Comparison of ENCODE assay signal across 8 cellular contexts in genomic region chr19:13151605-13152355, GRCh38. TPM values are rescaled to one million over a fixed set of nuclear protein-coding genes. Genes with fewer than 3 reads are reported as not detected.
A peak's percentile ranks its signal among the peaks of the same experiment; 100 is the strongest.
DNase-seq lines count a peak whose midpoint lies in the region; ATAC-seq, FAIRE-seq and TF ChIP-seq lines count a peak whose summit lies in the region.

No MANE protein-coding gene starts in this region.

- peak; percentile 97 for TF ChIP-seq POLR2A in HepG2 (IDR thresholded peaks at IDR 0.05; ENCODE audit: insufficient read depth in 1 of 2, low read depth in 2 of 2, low read length in 2 of 2)

- no peaks in the 10 kb centered on the region for H3K9me3 ChIP-seq in HepG2 (ENCODE audit: low read length)

- H3K4me2 ChIP-seq in HepG2 (ENCODE audit: low read depth, low read length) = peak overlapping the region; percentile 96

- BruUV-seq in HepG2 (replicated peaks; lab: Mats Ljungman, UMichigan) = no TSS peak

- no peak for TF ChIP-seq EP300 in HepG2 (IDR thresholded peaks at IDR 0.05; ENCODE audit: low read depth in 2 of 2, low read length in 2 of 2)
- no peak for TF ChIP-seq EP300 in HepG2 (CRISPR knock-in tag; IDR thresholded peaks at IDR 0.05; ENCODE audit: borderline replicate concordance)

- H2AFZ ChIP-seq in HepG2 (ENCODE audit: low read length) = no peak overlapping the region

- peaks cover 49% of the 10 kb centered on the region for H3K79me2 ChIP-seq in HepG2 (ENCODE audit: insufficient read depth, low read length)

- peak overlapping the region; percentile 92 to 97 (median 96) for H3K4me3 ChIP-seq in HepG2 (replicated peaks in 1 of 3; ENCODE audit: insufficient read depth in 1 of 3, low read depth in 2 of 3, low read length in 3 of 3)

- intact Hi-C loops in HepG2 (cut with micrococcal nuclease; ENCODE audit: unreplicated experiment) = loop anchor here (1.0 to 5.0 kb wide), 5 partner anchors 11 to 696 kb away; partner anchors contain the start of genes NACC1 and TRMT1

- ATAC-seq in HG03571 (IDR thresholded peaks at IDR 0.05; ENCODE audit: unreplicated experiment) = peak; percentile 30
- peak; percentile 52 for ATAC-seq in HepG2

- in situ Hi-C loops in HepG2 (cut with HindIII; ENCODE audit: extremely low pct_ligation_motif_present, low pct_unique_long_range_greater_than_20kb) = loop anchor here (5.0 kb wide), 2 partner anchors 34 to 41 kb away; partner anchors contain the start of genes NACC1 and TRMT1

- H3K9ac ChIP-seq in HepG2 (ENCODE audit: insufficient read depth, low read depth, low read length) = peak overlapping the region; percentile 98

- CTCF ChIA-PET in HepG2 (lab: Yijun Ruan, JAX; ENCODE audit: low intra/inter-chr PET ratio, low total read pairs) = no interaction called here

- 0% methylated on average over 3 of the region's 71 CpGs for WGBS in HepG2 (ENCODE audit: low lambda C conversion rate)

- peaks cover 3% of the 10 kb centered on the region; the same call in 1 of the 2 replicates for H4K20me1 ChIP-seq in HepG2 (ENCODE audit: insufficient read depth, low read length)

- peak overlapping the region; percentile 95 for H3K27ac ChIP-seq in HepG2 (ENCODE audit: extremely low read length, insufficient read depth, low read length)

- no peak for FAIRE-seq in HepG2 (lab: Jason Lieb, UNC)

- DNase-seq in Ammon's horn (ENCODE audit: low spot score) (peak; percentile 97), GM19240 (ENCODE audit: insufficient read length, low spot score) (peak; percentile 67), NCI-H774 (lab: John Stamatoyannopoulos, UW) (peak; percentile 94), dedifferentiated amniotic fluid mesenchymal stem cell (ENCODE audit: extremely low spot score) (peak; percentile 94), HepG2 (ENCODE audit: low spot score) (peak; percentile 92)
- peak; percentile 91 for DNase-seq in activated CD4-positive, alpha-beta T cell treated with anti-CD3 and anti-CD28 coated beads, Interleukin-2, amount 50 U/mL, for 4 hours
- DNase-seq in stimulated activated CD4-positive, alpha-beta T cell treated with anti-CD3 and anti-CD28 coated beads, Interleukin-2, amount 100 ng/mL, for 4 hours (ENCODE audit: low read depth) = peak; percentile 92

- POLR2A ChIA-PET in HepG2 (lab: Yijun Ruan, JAX) = interaction anchor here (1.0 to 2.2 kb wide), 12 partner anchors 14 to 580 kb away, joined by 3 to 108 read pairs (median 5); partner anchors contain the start of gene NACC1

- H3K27me3 ChIP-seq in HepG2 (ENCODE audit: control insufficient read depth in 1 of 2, insufficient read depth in 2 of 2, low read length in 2 of 2) = no peaks in the 10 kb centered on the region; a peak in 1 of 5 replicates

- H3K4me1 ChIP-seq in HepG2 (ENCODE audit: insufficient read depth, low read length) = peaks cover 41% of the 10 kb centered on the region

- TF ChIP-seq CTCF in HepG2 (CRISPR knock-in tag; IDR thresholded peaks at IDR 0.05) = peak; percentile 59

- no peaks in the 10 kb centered on the region for H3K36me3 ChIP-seq in HepG2 (replicated peaks in 1 of 2; ENCODE audit: control insufficient read depth in 1 of 2, insufficient read depth in 2 of 2, low read length in 2 of 2)

- peak; percentile 60 for TF ChIP-seq RAD21 in HepG2 (CRISPR knock-in tag; IDR thresholded peaks at IDR 0.05)

RNA-seq across cellular contexts. Expression of gene IER2, which starts 1.6 kb away (rescaled TPM):
- total RNA-seq in HepG2 (2016; rRNA removed; fragmentation: Illumina TruSeq; extraction: Trizol) = 10.0 and 14.3 TPM in 2 replicates
- 5.0 and 5.9 TPM in 2 replicates for total RNA-seq in HepG2 (2016; cell fraction: cytosol; rRNA removed; fragmentation: Illumina TruSeq; extraction: Trizol; ENCODE audit: low read depth)
- total RNA-seq in HepG2 (2016; cell fraction: insoluble cytoplasmic fraction; rRNA removed; fragmentation: Illumina TruSeq; extraction: Trizol) = 8.1 and 16.1 TPM in 2 replicates
- total RNA-seq in HepG2 (2016; cell fraction: membrane; rRNA removed; fragmentation: Illumina TruSeq; extraction: Trizol) = 10.0 and 11.1 TPM in 2 replicates
- total RNA-seq in HepG2 (2016; cell fraction: nucleus; rRNA removed; fragmentation: Illumina TruSeq; extraction: Trizol) = 12.6 and 13.6 TPM in 2 replicates
- 10.1 and 12.9 TPM in 2 replicates for polyA plus RNA-seq in HepG2 (2011; rRNA removed)
- polyA plus RNA-seq in HepG2 (2011; cell fraction: cytosol; rRNA removed) = 14.4 and 15.3 TPM in 2 replicates
- 84.6 and 97.2 TPM in 2 replicates for polyA plus RNA-seq in HepG2 (2011; cell fraction: nucleus; rRNA removed)
- 20.1 and 25.8 TPM in 2 replicates for polyA plus RNA-seq in HepG2 (2012)
- 5.5 and 5.8 TPM in 2 replicates for polyA plus RNA-seq in HepG2 (2016; cell fraction: cytosol; fragmentation: Illumina TruSeq; extraction: Trizol; ENCODE audit: low read depth)
- polyA plus RNA-seq in HepG2 (2016; cell fraction: insoluble cytoplasmic fraction; fragmentation: Illumina TruSeq; extraction: Trizol; ENCODE audit: low read depth) = 17.5 and 22.6 TPM in 2 replicates
- 9.7 and 9.8 TPM in 2 replicates for polyA plus RNA-seq in HepG2 (2016; cell fraction: membrane; fragmentation: Illumina TruSeq; extraction: Trizol; ENCODE audit: low read depth)
- 39.1 and 40.8 TPM in 2 replicates for polyA plus RNA-seq in HepG2 (2016; cell fraction: nucleus; fragmentation: Illumina TruSeq; extraction: Trizol; ENCODE audit: insufficient read depth, low read depth)
- polyA minus RNA-seq in HepG2 (2011; rRNA and poly(A)+ RNA removed; ENCODE audit: low replicate concordance) = 8.1 and 9.7 TPM in 2 replicates
- 7.0 and 7.3 TPM in 2 replicates for polyA minus RNA-seq in HepG2 (2011; cell fraction: cytosol; rRNA and poly(A)+ RNA removed)
- 9.7 and 9.9 TPM in 2 replicates for polyA minus RNA-seq in HepG2 (2011; cell fraction: nucleus; rRNA and poly(A)+ RNA removed)

RNA-seq across cellular contexts. Expression of gene STX10, which starts 1.6 kb away (rescaled TPM):
- 36.8 and 47.9 TPM in 2 replicates for total RNA-seq in HepG2 (2016; rRNA removed; fragmentation: Illumina TruSeq; extraction: Trizol)
- 56.0 and 67.5 TPM in 2 replicates for total RNA-seq in HepG2 (2016; cell fraction: cytosol; rRNA removed; fragmentation: Illumina TruSeq; extraction: Trizol; ENCODE audit: low read depth)
- total RNA-seq in HepG2 (2016; cell fraction: insoluble cytoplasmic fraction; rRNA removed; fragmentation: Illumina TruSeq; extraction: Trizol) = 33.4 and 50.3 TPM in 2 replicates
- total RNA-seq in HepG2 (2016; cell fraction: membrane; rRNA removed; fragmentation: Illumina TruSeq; extraction: Trizol) = 78.5 and 90.1 TPM in 2 replicates
- total RNA-seq in HepG2 (2016; cell fraction: nucleus; rRNA removed; fragmentation: Illumina TruSeq; extraction: Trizol) = 27.2 and 35.2 TPM in 2 replicates
- 66.4 and 85.5 TPM in 2 replicates for polyA plus RNA-seq in HepG2 (2011; rRNA removed)
- 58.0 and 78.9 TPM in 2 replicates for polyA plus RNA-seq in HepG2 (2011; cell fraction: cytosol; rRNA removed)
- polyA plus RNA-seq in HepG2 (2011; cell fraction: nucleus; rRNA removed) = 198 and 219 TPM in 2 replicates
- polyA plus RNA-seq in HepG2 (2012) = 28.8 and 43.3 TPM in 2 replicates
- 79.7 and 89.7 TPM in 2 replicates for polyA plus RNA-seq in HepG2 (2016; cell fraction: cytosol; fragmentation: Illumina TruSeq; extraction: Trizol; ENCODE audit: low read depth)
- polyA plus RNA-seq in HepG2 (2016; cell fraction: insoluble cytoplasmic fraction; fragmentation: Illumina TruSeq; extraction: Trizol; ENCODE audit: low read depth) = 39.4 and 44.9 TPM in 2 replicates
- polyA plus RNA-seq in HepG2 (2016; cell fraction: membrane; fragmentation: Illumina TruSeq; extraction: Trizol; ENCODE audit: low read depth) = 85.7 and 88.6 TPM in 2 replicates
- 76.5 and 85.3 TPM in 2 replicates for polyA plus RNA-seq in HepG2 (2016; cell fraction: nucleus; fragmentation: Illumina TruSeq; extraction: Trizol; ENCODE audit: insufficient read depth, low read depth)
- polyA minus RNA-seq in HepG2 (2011; rRNA and poly(A)+ RNA removed; ENCODE audit: low replicate concordance) = 37.6 and 153 TPM in 2 replicates
- polyA minus RNA-seq in HepG2 (2011; cell fraction: cytosol; rRNA and poly(A)+ RNA removed) = 11.9 and 14.2 TPM in 2 replicates
- 10.3 and 12.1 TPM in 2 replicates for polyA minus RNA-seq in HepG2 (2011; cell fraction: nucleus; rRNA and poly(A)+ RNA removed)

RNA-seq across cellular contexts. Expression of gene NACC1, which starts 33.7 kb away (rescaled TPM):
- 31.8 and 46.7 TPM in 2 replicates for total RNA-seq in HepG2 (2016; rRNA removed; fragmentation: Illumina TruSeq; extraction: Trizol)
- 6.8 and 8.2 TPM in 2 replicates for total RNA-seq in HepG2 (2016; cell fraction: cytosol; rRNA removed; fragmentation: Illumina TruSeq; extraction: Trizol; ENCODE audit: low read depth)
- 29.7 and 42.3 TPM in 2 replicates for total RNA-seq in HepG2 (2016; cell fraction: insoluble cytoplasmic fraction; rRNA removed; fragmentation: Illumina TruSeq; extraction: Trizol)
- 37.1 and 38.6 TPM in 2 replicates for total RNA-seq in HepG2 (2016; cell fraction: membrane; rRNA removed; fragmentation: Illumina TruSeq; extraction: Trizol)
- total RNA-seq in HepG2 (2016; cell fraction: nucleus; rRNA removed; fragmentation: Illumina TruSeq; extraction: Trizol) = 21.0 and 21.3 TPM in 2 replicates
- polyA plus RNA-seq in HepG2 (2011; rRNA removed) = 42.3 and 55.2 TPM in 2 replicates
- 33.3 and 62.6 TPM in 2 replicates for polyA plus RNA-seq in HepG2 (2011; cell fraction: cytosol; rRNA removed)
- polyA plus RNA-seq in HepG2 (2011; cell fraction: nucleus; rRNA removed) = 93.5 and 114 TPM in 2 replicates
- 13.2 and 18.2 TPM in 2 replicates for polyA plus RNA-seq in HepG2 (2012)
- polyA plus RNA-seq in HepG2 (2016; cell fraction: cytosol; fragmentation: Illumina TruSeq; extraction: Trizol; ENCODE audit: low read depth) = 6.3 and 6.7 TPM in 2 replicates
- polyA plus RNA-seq in HepG2 (2016; cell fraction: insoluble cytoplasmic fraction; fragmentation: Illumina TruSeq; extraction: Trizol; ENCODE audit: low read depth) = 35.6 and 46.3 TPM in 2 replicates
- polyA plus RNA-seq in HepG2 (2016; cell fraction: membrane; fragmentation: Illumina TruSeq; extraction: Trizol; ENCODE audit: low read depth) = 28.2 and 28.5 TPM in 2 replicates
- polyA plus RNA-seq in HepG2 (2016; cell fraction: nucleus; fragmentation: Illumina TruSeq; extraction: Trizol; ENCODE audit: insufficient read depth, low read depth) = 37.4 and 39.4 TPM in 2 replicates
- 91.1 and 200 TPM in 2 replicates for polyA minus RNA-seq in HepG2 (2011; rRNA and poly(A)+ RNA removed; ENCODE audit: low replicate concordance)
- 45.0 and 58.7 TPM in 2 replicates for polyA minus RNA-seq in HepG2 (2011; cell fraction: cytosol; rRNA and poly(A)+ RNA removed)
- 12.7 and 13.6 TPM in 2 replicates for polyA minus RNA-seq in HepG2 (2011; cell fraction: nucleus; rRNA and poly(A)+ RNA removed)

RNA-seq across cellular contexts. Expression of gene TRMT1, which starts 35.2 kb away (rescaled TPM):
- total RNA-seq in HepG2 (2016; rRNA removed; fragmentation: Illumina TruSeq; extraction: Trizol) = 27.9 and 44.1 TPM in 2 replicates
- total RNA-seq in HepG2 (2016; cell fraction: cytosol; rRNA removed; fragmentation: Illumina TruSeq; extraction: Trizol; ENCODE audit: low read depth) = 9.6 and 11.8 TPM in 2 replicates
- 23.9 and 45.4 TPM in 2 replicates for total RNA-seq in HepG2 (2016; cell fraction: insoluble cytoplasmic fraction; rRNA removed; fragmentation: Illumina TruSeq; extraction: Trizol)
- total RNA-seq in HepG2 (2016; cell fraction: membrane; rRNA removed; fragmentation: Illumina TruSeq; extraction: Trizol) = 14.3 and 15.5 TPM in 2 replicates
- 55.3 and 60.2 TPM in 2 replicates for total RNA-seq in HepG2 (2016; cell fraction: nucleus; rRNA removed; fragmentation: Illumina TruSeq; extraction: Trizol)
- polyA plus RNA-seq in HepG2 (2011; rRNA removed) = 35.5 and 42.9 TPM in 2 replicates
- 16.0 and 24.0 TPM in 2 replicates for polyA plus RNA-seq in HepG2 (2011; cell fraction: cytosol; rRNA removed)
- polyA plus RNA-seq in HepG2 (2011; cell fraction: nucleus; rRNA removed) = 421 and 529 TPM in 2 replicates
- 22.9 and 29.0 TPM in 2 replicates for polyA plus RNA-seq in HepG2 (2012)
- 9.7 and 9.9 TPM in 2 replicates for polyA plus RNA-seq in HepG2 (2016; cell fraction: cytosol; fragmentation: Illumina TruSeq; extraction: Trizol; ENCODE audit: low read depth)
- polyA plus RNA-seq in HepG2 (2016; cell fraction: insoluble cytoplasmic fraction; fragmentation: Illumina TruSeq; extraction: Trizol; ENCODE audit: low read depth) = 24.6 and 27.1 TPM in 2 replicates
- 10.7 and 11.5 TPM in 2 replicates for polyA plus RNA-seq in HepG2 (2016; cell fraction: membrane; fragmentation: Illumina TruSeq; extraction: Trizol; ENCODE audit: low read depth)
- polyA plus RNA-seq in HepG2 (2016; cell fraction: nucleus; fragmentation: Illumina TruSeq; extraction: Trizol; ENCODE audit: insufficient read depth, low read depth) = 144 and 171 TPM in 2 replicates
- polyA minus RNA-seq in HepG2 (2011; rRNA and poly(A)+ RNA removed; ENCODE audit: low replicate concordance) = 61.2 and 61.3 TPM in 2 replicates
- polyA minus RNA-seq in HepG2 (2011; cell fraction: cytosol; rRNA and poly(A)+ RNA removed) = 12.5 and 24.5 TPM in 2 replicates
- 44.6 and 48.9 TPM in 2 replicates for polyA minus RNA-seq in HepG2 (2011; cell fraction: nucleus; rRNA and poly(A)+ RNA removed)

RNA-seq across cellular contexts. Expression of gene LYL1, which starts 49.1 kb away (rescaled TPM):
- total RNA-seq in HepG2 (2016; rRNA removed; fragmentation: Illumina TruSeq; extraction: Trizol) = 0.69 and 0.75 TPM in 2 replicates
- total RNA-seq in HepG2 (2016; cell fraction: cytosol; rRNA removed; fragmentation: Illumina TruSeq; extraction: Trizol; ENCODE audit: low read depth) = 0.79 and 0.91 TPM in 2 replicates
- total RNA-seq in HepG2 (2016; cell fraction: insoluble cytoplasmic fraction; rRNA removed; fragmentation: Illumina TruSeq; extraction: Trizol) = 0.40 and 0.97 TPM in 2 replicates
- total RNA-seq in HepG2 (2016; cell fraction: membrane; rRNA removed; fragmentation: Illumina TruSeq; extraction: Trizol) = 0.74 and 0.90 TPM in 2 replicates
- total RNA-seq in HepG2 (2016; cell fraction: nucleus; rRNA removed; fragmentation: Illumina TruSeq; extraction: Trizol) = 0.31 and 0.75 TPM in 2 replicates
- polyA plus RNA-seq in HepG2 (2011; rRNA removed) = 0.72 and 0.92 TPM in 2 replicates
- polyA plus RNA-seq in HepG2 (2011; cell fraction: cytosol; rRNA removed) = 0.71 and 1.6 TPM in 2 replicates
- polyA plus RNA-seq in HepG2 (2011; cell fraction: nucleus; rRNA removed) = 2.0 and 2.6 TPM in 2 replicates
- 0.31 and 0.32 TPM in 2 replicates for polyA plus RNA-seq in HepG2 (2012)
- 0.57 and 0.66 TPM in 2 replicates for polyA plus RNA-seq in HepG2 (2016; cell fraction: cytosol; fragmentation: Illumina TruSeq; extraction: Trizol; ENCODE audit: low read depth)
- 0.51 and 0.59 TPM in 2 replicates for polyA plus RNA-seq in HepG2 (2016; cell fraction: insoluble cytoplasmic fraction; fragmentation: Illumina TruSeq; extraction: Trizol; ENCODE audit: low read depth)
- 0.76 and 0.86 TPM in 2 replicates for polyA plus RNA-seq in HepG2 (2016; cell fraction: membrane; fragmentation: Illumina TruSeq; extraction: Trizol; ENCODE audit: low read depth)
- 0.93 and 1.5 TPM in 2 replicates for polyA plus RNA-seq in HepG2 (2016; cell fraction: nucleus; fragmentation: Illumina TruSeq; extraction: Trizol; ENCODE audit: insufficient read depth, low read depth)
- 0.09 and 1.9 TPM in 2 replicates for polyA minus RNA-seq in HepG2 (2011; rRNA and poly(A)+ RNA removed; ENCODE audit: low replicate concordance)
- polyA minus RNA-seq in HepG2 (2011; cell fraction: cytosol; rRNA and poly(A)+ RNA removed) = 0.49 and 0.70 TPM in 2 replicates
- 0.64 and 1.1 TPM in 2 replicates for polyA minus RNA-seq in HepG2 (2011; cell fraction: nucleus; rRNA and poly(A)+ RNA removed)

Comparison
In these comparisons a context has a peak if more than half of its experiments do, and no peak if none do; other contexts are left out.
1. Peak in every context shown above with its lines: DNase-seq, ATAC-seq, H3K4me3 ChIP-seq and H3K27ac ChIP-seq.